29 cellular contexts compared by ENCODE assay signal in genomic region chr15:57256941-57257340, GRCh38.
"Had no signal": no experiment of that assay in that cellular context is flagged by ENCODE, and none has a peak within 500 bp of the region (broad histone marks: within the 10 kb centered on the region; RNA-seq: fewer than 3 reads in every experiment).

No MANE protein-coding gene starts in this region.

- H3K4me3 ChIP-seq: colonic mucosa, gastroesophageal sphincter, neural progenitor cell, psoas muscle, sigmoid colon, uterus had no signal

- H3K27me3 ChIP-seq: colonic mucosa, gastroesophageal sphincter, neural progenitor cell, sigmoid colon, uterus had no signal

- H3K9me3 ChIP-seq: colonic mucosa, gastroesophageal sphincter, psoas muscle, sigmoid colon, uterus had no signal

- H3K4me3 Mint-ChIP-seq: activated CD8-positive, alpha-beta memory T cell treated with anti-CD3 and anti-CD28 coated beads, Interleukin-2, amount 10 ng/mL, durations not matched to agents 7 days and 5 days; activated CD8-positive, alpha-beta T cell treated with anti-CD3 and anti-CD28 coated beads, Interleukin-2, amount 10 ng/mL, durations not matched to agents 7 days and 5 days; immature natural killer cell; mesothelial cell of epicardium; naive thymus-derived CD8-positive, alpha-beta T cell; neural progenitor cell; stimulated activated effector memory CD8-positive, alpha-beta T cell treated with anti-CD3 and anti-CD28 coated beads, Interleukin-12 subunit alpha, Interleukin-12 subunit beta, amount 100 ng/mL, for 72 hours; stimulated activated naive CD8-positive, alpha-beta T cell treated with anti-CD3 and anti-CD28 coated beads, Interleukin-15, amount 100 ng/mL, for 72 hours; type B pancreatic cell; WTC11 had no signal

- ATAC-seq: activated CD8-positive, alpha-beta memory T cell treated with anti-CD3 and anti-CD28 coated beads, Interleukin-2, amount 10 ng/mL, durations not matched to agents 7 days and 5 days; activated CD8-positive, alpha-beta T cell treated with anti-CD3 and anti-CD28 coated beads, Interleukin-2, amount 10 ng/mL, durations not matched to agents 7 days and 5 days; activated naive CD4-positive, alpha-beta T cell treated with anti-CD3 and anti-CD28 coated beads, Interleukin-2, amount 50 U/mL, for 72 hours; gastroesophageal sphincter; left colon; naive thymus-derived CD8-positive, alpha-beta T cell; psoas muscle; stimulated activated effector memory CD8-positive, alpha-beta T cell treated with anti-CD3 and anti-CD28 coated beads, Interleukin-12 subunit alpha, Interleukin-12 subunit beta, amount 100 ng/mL, for 72 hours; stimulated activated naive CD8-positive, alpha-beta T cell treated with anti-CD3 and anti-CD28 coated beads, Interleukin-15, amount 100 ng/mL, for 72 hours; WTC11 had no signal

- DNase-seq: activated CD8-positive, alpha-beta memory T cell treated with anti-CD3 and anti-CD28 coated beads, Interleukin-2, amount 10 ng/mL, durations not matched to agents 7 days and 5 days; activated CD8-positive, alpha-beta T cell treated with anti-CD3 and anti-CD28 coated beads, Interleukin-2, amount 10 ng/mL, durations not matched to agents 7 days and 5 days; activated naive CD4-positive, alpha-beta T cell; activated T-cell treated with anti-CD3 and anti-CD28 coated beads, Interleukin-2, amount 50 U/mL, for 48 hours; cerebellar nuclear complex; colonic mucosa; effector CD8-positive, alpha-beta T cell; hippocampal formation; immature natural killer cell; kidney; left colon; naive thymus-derived CD8-positive, alpha-beta T cell; occipital lobe; psoas muscle; sigmoid colon; small intestine; stimulated activated CD4-positive, alpha-beta T cell treated with anti-CD3 and anti-CD28 coated beads, Interleukin-4, amount 100 ng/mL, for 24 hours; stimulated activated naive CD8-positive, alpha-beta T cell treated with anti-CD3 and anti-CD28 coated beads, Interleukin-15, amount 100 ng/mL, for 72 hours; substantia nigra; uterus had no signal

- H3K9me3 Mint-ChIP-seq: activated naive CD4-positive, alpha-beta T cell treated with anti-CD3 and anti-CD28 coated beads, Interleukin-2, amount 50 U/mL, for 72 hours; activated T-helper 2 cell treated with anti-CD3 and anti-CD28 coated beads, Interferon-gamma antibody, Interleukin-2, Interleukin-4, amounts not matched to agents 10 μg/mL and 5 μg/mL and 100 μg/mL, durations not matched to agents 14 hours and 24 hours and 36 hours; immature natural killer cell; mesothelial cell of epicardium; naive thymus-derived CD8-positive, alpha-beta T cell; neural progenitor cell; stimulated activated effector memory CD8-positive, alpha-beta T cell treated with anti-CD3 and anti-CD28 coated beads, Interleukin-12 subunit alpha, Interleukin-12 subunit beta, amount 100 ng/mL, for 72 hours; stimulated activated naive CD8-positive, alpha-beta T cell treated with anti-CD3 and anti-CD28 coated beads, Interleukin-15, amount 100 ng/mL, for 72 hours; type B pancreatic cell; WTC11 had no signal

- H3K4me1 Mint-ChIP-seq: activated CD8-positive, alpha-beta memory T cell treated with anti-CD3 and anti-CD28 coated beads, Interleukin-2, amount 10 ng/mL, durations not matched to agents 7 days and 5 days; immature natural killer cell; naive thymus-derived CD8-positive, alpha-beta T cell; stimulated activated effector memory CD8-positive, alpha-beta T cell treated with anti-CD3 and anti-CD28 coated beads, Interleukin-12 subunit alpha, Interleukin-12 subunit beta, amount 100 ng/mL, for 72 hours; stimulated activated naive CD8-positive, alpha-beta T cell treated with anti-CD3 and anti-CD28 coated beads, Interleukin-15, amount 100 ng/mL, for 72 hours had no signal

- H3K27ac Mint-ChIP-seq: activated CD8-positive, alpha-beta memory T cell treated with anti-CD3 and anti-CD28 coated beads, Interleukin-2, amount 10 ng/mL, durations not matched to agents 7 days and 5 days; activated CD8-positive, alpha-beta T cell treated with anti-CD3 and anti-CD28 coated beads, Interleukin-2, amount 10 ng/mL, durations not matched to agents 7 days and 5 days; activated T-helper 2 cell treated with anti-CD3 and anti-CD28 coated beads, Interferon-gamma antibody, Interleukin-2, Interleukin-4, amounts not matched to agents 10 μg/mL and 5 μg/mL and 100 μg/mL, durations not matched to agents 14 hours and 24 hours and 36 hours; mesothelial cell of epicardium; neural progenitor cell; stimulated activated effector memory CD8-positive, alpha-beta T cell treated with anti-CD3 and anti-CD28 coated beads, Interleukin-12 subunit alpha, Interleukin-12 subunit beta, amount 100 ng/mL, for 72 hours; type B pancreatic cell had no signal

- H3K36me3 ChIP-seq: colonic mucosa, uterus had no signal

- H3K4me1 ChIP-seq: colonic mucosa, parathyroid adenoma had no signal

- H3K27me3 Mint-ChIP-seq: activated CD8-positive, alpha-beta memory T cell treated with anti-CD3 and anti-CD28 coated beads, Interleukin-2, amount 10 ng/mL, durations not matched to agents 7 days and 5 days; naive thymus-derived CD8-positive, alpha-beta T cell; stimulated activated naive CD8-positive, alpha-beta T cell treated with anti-CD3 and anti-CD28 coated beads, Interleukin-15, amount 100 ng/mL, for 72 hours; type B pancreatic cell had no signal
